8 cellular contexts compared by ENCODE assay signal in genomic region chr13:102598061-102598460, GRCh38. TPM values are rescaled to one million over a fixed set of nuclear protein-coding genes. Genes with fewer than 3 reads are reported as not detected.
DNase-seq lines count a peak whose midpoint lies in the region; ATAC-seq and TF ChIP-seq lines count a peak whose summit lies in the region.

No MANE protein-coding gene starts in this region.

- ATAC-seq in gastrocnemius medialis (no peak), HG03108 (IDR thresholded peaks at IDR 0.05; ENCODE audit: unreplicated experiment) (no peak), GM18517 (IDR thresholded peaks at IDR 0.05; ENCODE audit: unreplicated experiment) (no peak)

- TF ChIP-seq CTCF in GM12875 (IDR thresholded peaks at IDR 0.05; ENCODE audit: borderline replicate concordance, insufficient read depth, low read depth, low read length) (no peak), fibroblast of villous mesenchyme (IDR thresholded peaks at IDR 0.05; ENCODE audit: insufficient read depth, low read depth, low read length) (no peak), gastrocnemius medialis (IDR thresholded peaks at IDR 0.05 in 4 of 5, conservative IDR thresholded peaks at IDR 0.05 in 1 of 5) (no peak), GM20000 (IDR thresholded peaks at IDR 0.05; ENCODE audit: extremely low read depth, missing control alignments) (no peak)

- H3K36me3 ChIP-seq in gastrocnemius medialis: no peaks in the 10 kb centered on the region

- in situ Hi-C loops in gastrocnemius medialis (cut with MboI; ENCODE audit: low sequenced_read_pairs in 4 of 4): loop anchor here in 2 of 4 donors (5.0 kb wide), 2 partner anchors 124 to 249 kb away; partner anchors contain the start of gene ERCC5 (in 1 of the 2)

- intact Hi-C loops in gastrocnemius medialis (cut with DNase I; ENCODE audit: low total_unique reads): loop anchor here (5.0 kb wide), 1 partner anchor 79 kb away; no protein-coding TSS in a partner anchor

- no peaks in the 10 kb centered on the region for H3K27me3 ChIP-seq in gastrocnemius medialis

- H3K9me3 ChIP-seq in gastrocnemius medialis: no peaks in the 10 kb centered on the region

- H3K4me3 ChIP-seq in GM12875 (ENCODE audit: low read depth, low read length) (peak overlapping the region; percentile 96), fibroblast of villous mesenchyme (ENCODE audit: low read depth, low read length) (peak overlapping the region; percentile 86), gastrocnemius medialis (peak overlapping the region; percentile 63 to 99 (median 86))

- DNase-seq in RPMI7951 (ENCODE audit: low read depth) (peak; percentile 8), fibroblast of villous mesenchyme (ENCODE audit: low read depth) (peak; percentile 7), gastrocnemius medialis (no peak), NCI-H2029 treated with DMSO at 0.1 percent for 48 hours (lab: John Stamatoyannopoulos, UW) (no peak), GM20000 (ENCODE audit: low spot score) (no peak)

- no peak for TF ChIP-seq POLR2A in gastrocnemius medialis (IDR thresholded peaks at IDR 0.05)

- H3K4me1 ChIP-seq in gastrocnemius medialis: peaks cover 45 to 51% of the 10 kb centered on the region in 2 donors

- H3K27ac ChIP-seq in gastrocnemius medialis: peak overlapping the region; percentile 93 to 100 (median 96)

RNA-seq across cellular contexts. Expression of gene TPP2, which starts 1.3 kb away (rescaled TPM):
- 43.3 and 52.6 TPM in 2 replicates for total RNA-seq in RPMI7951 (2014; rRNA removed; shearing (Covaris generic))
- total RNA-seq in fibroblast of villous mesenchyme (43.8 and 60.0 TPM in 2 replicates), gastrocnemius medialis (10 to 100 TPM; 38.2 to 78.2 (median 68.1) TPM)

Comparison
In these comparisons a context has a peak if more than half of its experiments do, and no peak if none do; other contexts are left out.
1. DNase-seq: peak in RPMI7951 (single experiment) and fibroblast of villous mesenchyme (single experiment); none in gastrocnemius medialis (0 of 2), NCI-H2029 treated with DMSO at 0.1 percent for 48 hours (single experiment) and GM20000 (single experiment).
2. Peak in every context shown above with its lines, with median percentiles within 50 percentile points of each other: H3K4me3 ChIP-seq.